8 cellular contexts compared by ENCODE assay signal in the genomic region with DNA sequence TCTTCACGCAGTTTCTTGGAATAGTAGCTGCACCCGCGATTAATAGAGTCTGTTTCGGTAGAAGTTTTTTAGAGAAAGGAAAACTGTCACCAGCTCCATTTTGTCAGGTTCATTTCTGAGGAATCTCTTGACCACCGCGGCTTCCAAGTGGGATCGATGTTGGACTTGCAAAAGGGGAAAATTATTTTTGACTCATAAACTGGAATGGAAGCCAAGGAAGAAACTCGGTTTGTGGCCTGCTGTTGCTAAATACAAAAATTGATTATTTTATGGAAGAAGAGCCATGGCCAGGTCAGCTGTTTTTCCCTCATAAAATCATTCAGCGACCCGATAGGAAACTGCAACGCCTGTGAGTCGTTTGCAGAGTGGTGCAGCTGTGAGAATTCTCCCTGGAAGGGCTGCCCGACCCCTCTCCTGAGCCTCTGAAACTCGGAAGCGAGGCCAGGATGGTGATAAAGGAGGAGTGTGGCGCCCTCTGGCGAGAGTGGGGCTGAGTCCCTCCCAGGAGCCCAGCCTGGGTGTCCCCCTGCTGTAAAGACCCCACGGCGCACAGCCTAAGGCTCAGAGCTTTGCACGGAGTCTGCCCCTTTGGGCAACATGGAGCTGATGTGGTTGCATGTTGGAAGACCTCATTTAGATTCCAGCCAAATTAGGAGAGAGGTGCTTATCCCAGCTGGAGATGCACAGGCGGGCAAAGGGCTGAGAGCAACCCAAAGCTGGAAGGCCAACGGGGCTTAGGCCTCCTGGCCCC.
DNase-seq lines count a peak whose midpoint lies in the region; ATAC-seq lines count a peak whose summit lies in the region.

No MANE protein-coding gene starts in this region.

- H3K9me3 Mint-ChIP-seq in CD8-positive, alpha-beta memory T cell: no peaks in the 10 kb centered on the region

- H3K27me3 ChIP-seq in CD8-positive, alpha-beta memory T cell (ENCODE audit: insufficient read depth, low read length, poor library complexity, severe bottlenecking): no peaks in the 10 kb centered on the region

- H3K4me3 ChIP-seq in CD8-positive, alpha-beta memory T cell (ENCODE audit: low read length): no peak overlapping the region

- H3K36me3 Mint-ChIP-seq in CD8-positive, alpha-beta memory T cell: peaks cover 0 to 1% (median 0%) of the 10 kb centered on the region in 3 donors

- no peak for ATAC-seq in HG03439 (IDR thresholded peaks at IDR 0.05; ENCODE audit: unreplicated experiment)

- H3K27me3 Mint-ChIP-seq in CD8-positive, alpha-beta memory T cell: peaks cover 3 to 13% of the 10 kb centered on the region in 2 donors

- no peaks in the 10 kb centered on the region for H3K36me3 ChIP-seq in CD8-positive, alpha-beta memory T cell (ENCODE audit: insufficient read depth, low read length)

- DNase-seq in CD8-positive, alpha-beta memory T cell: peak; percentile 41 to 67 (median 44)
- DNase-seq in HuH-7 (ENCODE audit: low spot score) (peak; percentile 82), T-helper 9 cell (peak; percentile 60), astrocyte of the hippocampus (ENCODE audit: low read depth, low spot score) (peak; percentile 80), iPS DF 4.7 (ENCODE audit: extremely low read depth, low spot score) (peak; percentile 58), NCI-H526 treated with DMSO at 0.1 percent for 48 hours (lab: John Stamatoyannopoulos, UW) (no peak)
- peak; percentile 75 for DNase-seq in stimulated activated CD4-positive, alpha-beta T cell treated with anti-CD3 and anti-CD28 coated beads, Interleukin-15, amount 100 ng/mL, for 24 hours

- no peaks in the 10 kb centered on the region for H3K4me1 Mint-ChIP-seq in CD8-positive, alpha-beta memory T cell

- H3K9me3 ChIP-seq in CD8-positive, alpha-beta memory T cell (ENCODE audit: low read length): no peaks in the 10 kb centered on the region

- no peak overlapping the region for H3K27ac ChIP-seq in CD8-positive, alpha-beta memory T cell (ENCODE audit: low read depth, low read length)

- H3K4me3 Mint-ChIP-seq in CD8-positive, alpha-beta memory T cell: no peak overlapping the region

- no peak overlapping the region for H3K27ac Mint-ChIP-seq in CD8-positive, alpha-beta memory T cell

- POLR2A ChIA-PET in CD8-positive, alpha-beta memory T cell (lab: Charles Lee): interaction anchor here (0.8 to 0.9 kb wide), 2 partner anchors 166 to 221 kb away, joined by 3 read pairs; a partner anchor contains a TSS

- CTCF ChIA-PET in CD8-positive, alpha-beta memory T cell (lab: Charles Lee): interaction anchor here (0.8 to 3.3 kb wide), 14 partner anchors 9 to 345 kb away, joined by 3 to 51 read pairs (median 4); no protein-coding TSS in a partner anchor

- H3K4me1 ChIP-seq in CD8-positive, alpha-beta memory T cell (ENCODE audit: insufficient read depth, low read length): no peaks in the 10 kb centered on the region
